Comparison of ENCODE assay signal across 16 cellular contexts in the genomic region with DNA sequence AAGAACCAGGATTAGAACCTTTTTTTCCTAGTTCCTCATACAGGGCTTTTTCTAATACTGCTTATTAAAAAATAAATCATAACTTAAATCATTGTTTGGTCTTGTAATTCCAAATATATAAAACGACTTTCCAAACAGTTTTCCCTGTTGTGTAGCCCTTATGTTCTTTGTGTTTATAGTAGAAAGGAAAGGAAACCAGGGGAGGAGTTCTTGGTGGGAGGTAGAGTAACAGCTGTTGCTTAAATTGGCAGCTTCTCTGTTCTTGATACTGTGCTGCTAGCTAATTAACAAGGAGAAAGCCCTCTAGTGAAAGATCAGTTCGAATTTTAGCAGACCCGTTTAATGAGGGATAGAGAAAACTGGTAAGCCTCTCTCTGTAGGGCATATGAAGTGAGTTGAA. TPM values are rescaled to one million over a fixed set of nuclear protein-coding genes. Genes with fewer than 3 reads are reported as not detected.
DNase-seq lines count a peak whose midpoint lies in the region; ATAC-seq and TF ChIP-seq lines count a peak whose summit lies in the region.
"Had no signal": no experiment of that assay in that cellular context is flagged by ENCODE, and none has a peak within 500 bp of the region (broad histone marks: within the 10 kb centered on the region; RNA-seq: fewer than 3 reads in every experiment).

No MANE protein-coding gene starts in this region.

- H3K4me1 ChIP-seq in mesendoderm (ENCODE audit: control insufficient read depth, low read depth, low read length) (no peaks in the 10 kb centered on the region), vagina (no peaks in the 10 kb centered on the region)
- H3K4me1 ChIP-seq: body of pancreas had no signal

- TF ChIP-seq CTCF in vagina (IDR thresholded peaks at IDR 0.05) (no peak), WERI-Rb-1 (IDR thresholded peaks at IDR 0.05; ENCODE audit: low read depth, low read length) (no peak)

- intact Hi-C loops in vagina (cut with DNase I) = no loop called here

- H3K4ac ChIP-seq in mesendoderm (ENCODE audit: low read depth, low read length) = no peak overlapping the region

- H3K36me3 ChIP-seq in mesendoderm (ENCODE audit: control insufficient read depth, insufficient read depth, low read length) = no peaks in the 10 kb centered on the region
- H3K36me3 ChIP-seq in vagina = peaks cover 0 to 13% of the 10 kb centered on the region in 2 donors
- H3K36me3 ChIP-seq in WERI-Rb-1 = peaks cover 19% of the 10 kb centered on the region

- H3K4me2 ChIP-seq in mesendoderm (ENCODE audit: low read length) = no peak overlapping the region

- H2BK120ac ChIP-seq in mesendoderm (ENCODE audit: low read depth, low read length) = no peak overlapping the region

- no peak for TF ChIP-seq POLR2A in vagina (IDR thresholded peaks at IDR 0.05)

- no peak overlapping the region for H4K8ac ChIP-seq in mesendoderm (ENCODE audit: low read depth, low read length)

- H3K23ac ChIP-seq in mesendoderm (ENCODE audit: low read length) = no peak overlapping the region

- H2BK15ac ChIP-seq in mesendoderm (replicated peaks; ENCODE audit: low read depth) = no peak overlapping the region

- H3K9me3 ChIP-seq in vagina (no peaks in the 10 kb centered on the region), WERI-Rb-1 (ENCODE audit: severe bottlenecking) (no peaks in the 10 kb centered on the region)
- H3K9me3 ChIP-seq: body of pancreas had no signal

- H3K18ac ChIP-seq in mesendoderm (ENCODE audit: low read length) = no peak overlapping the region

- DNase-seq in DMS 273 treated with DMSO at 0.1 percent for 48 hours (lab: John Stamatoyannopoulos, UW) (peak; percentile 73), NCI-H2081 (lab: John Stamatoyannopoulos, UW) (peak; percentile 42 to 80), cerebellar cortex (ENCODE audit: low spot score) (peak; percentile 40), mesendoderm (peak; percentile 32), vagina (ENCODE audit: extremely low spot score in 2 of 2) (no peak), WERI-Rb-1 (no peak), AG08395 (ENCODE audit: low spot score) (no peak)
- DNase-seq: AML-193; body of pancreas; DMS79; foreskin melanocyte; NCI-H226; occipital lobe; stimulated activated naive CD4-positive, alpha-beta T cell treated with Interleukin-2 at 50 U/mL for 16 hours had no signal

- no peak overlapping the region for H3K27ac ChIP-seq in mesendoderm (ENCODE audit: low read depth, low read length)
- H3K27ac ChIP-seq in vagina = no peak overlapping the region
- H3K27ac ChIP-seq in WERI-Rb-1 = no peak overlapping the region
- H3K27ac ChIP-seq: body of pancreas, skin epidermis had no signal

- H2AK5ac ChIP-seq in mesendoderm (ENCODE audit: low read length) = no peak overlapping the region

- H2BK5ac ChIP-seq in mesendoderm (ENCODE audit: low read length) = no peak overlapping the region

- no peak for ATAC-seq in HG03460 (IDR thresholded peaks at IDR 0.05; ENCODE audit: unreplicated experiment)
- ATAC-seq: body of pancreas had no signal

- H3K27me3 ChIP-seq in mesendoderm (ENCODE audit: insufficient read depth, low read length, poor library complexity) = no peaks in the 10 kb centered on the region
- no peaks in the 10 kb centered on the region for H3K27me3 ChIP-seq in vagina
- no peaks in the 10 kb centered on the region for H3K27me3 ChIP-seq in WERI-Rb-1 (ENCODE audit: insufficient read depth, low read depth, severe bottlenecking)
- H3K27me3 ChIP-seq: body of pancreas had no signal

- H3K4me3 ChIP-seq in mesendoderm (ENCODE audit: low read length) (no peak overlapping the region), vagina (no peak overlapping the region), WERI-Rb-1 (ENCODE audit: low read depth, low read length) (no peak overlapping the region)
- H3K4me3 ChIP-seq: body of pancreas, skin epidermis had no signal

- WGBS in mesendoderm (ENCODE audit: extremely low coverage, insufficient coverage, low lambda C conversion rate) = 100% methylated on average over 1 of the region's 3 CpGs

- H3K79me1 ChIP-seq in mesendoderm (ENCODE audit: low read length) = peaks cover 2% of the 10 kb centered on the region

- H3K79me2 ChIP-seq in mesendoderm (ENCODE audit: control insufficient read depth, insufficient read depth, low read length) = peaks cover 2% of the 10 kb centered on the region

- H3K9ac ChIP-seq in mesendoderm (ENCODE audit: low read length) = no peak overlapping the region

- no peak overlapping the region for H3K56ac ChIP-seq in mesendoderm (ENCODE audit: low read length)

- H4K5ac ChIP-seq in mesendoderm (ENCODE audit: low read length) = no peak overlapping the region

RNA-seq across cellular contexts. Expression of gene SRP54, which starts 15.0 kb away (rescaled TPM):
- polyA plus RNA-seq in mesendoderm (2013, experiment 1 of 2) = 57.7 TPM
- polyA plus RNA-seq in mesendoderm (2013, experiment 2 of 2) = 57.4 TPM
- 37.6 TPM for total RNA-seq in vagina

RNA-seq across cellular contexts. Expression of gene FAM177A1, which starts 48.3 kb away (rescaled TPM):
- 75.7 TPM for polyA plus RNA-seq in mesendoderm (2013, experiment 1 of 2)
- polyA plus RNA-seq in mesendoderm (2013, experiment 2 of 2) = 74.3 TPM
- 41.3 TPM for total RNA-seq in vagina

Comparison
In these comparisons a context has a peak if more than half of its experiments do, and no peak if none do; other contexts are left out.
1. DNase-seq: peak in DMS 273 treated with DMSO at 0.1 percent for 48 hours (single experiment), NCI-H2081 (2 of 2), cerebellar cortex (single experiment) and mesendoderm (single experiment); none in vagina (0 of 2), WERI-Rb-1 (single experiment) and AG08395 (single experiment).